In genomic region chr2:197081294-197081693, GRCh38 we compare ENCODE assay signal across 15 cellular contexts.
DNase-seq lines count a peak whose midpoint lies in the region; ATAC-seq and TF ChIP-seq lines count a peak whose summit lies in the region.
"Had no signal": no experiment of that assay in that cellular context is flagged by ENCODE, and none has a peak within 500 bp of the region (broad histone marks: within the 10 kb centered on the region; RNA-seq: fewer than 3 reads in every experiment).

No MANE protein-coding gene starts in this region.

- no peaks in the 10 kb centered on the region for H3K79me2 ChIP-seq in MM.1S (ENCODE audit: low read length)

- no peaks in the 10 kb centered on the region for H3F3A ChIP-seq in MM.1S (ENCODE audit: insufficient read depth, low read length)

- no peak for ATAC-seq in right cardiac atrium
- peak; percentile 57 for ATAC-seq in upper lobe of right lung

- DNase-seq in left ventricle myocardium inferior, result no peak
- no peak for DNase-seq in right cardiac atrium
- DNase-seq in NOMO-1 (lab: John Stamatoyannopoulos, UW; ENCODE audit: unreplicated experiment in 2 of 2), result peak; percentile 41 to 56
- no peak for DNase-seq in glutamatergic neuron
- no peak for DNase-seq in upper lobe of right lung
- no peak for DNase-seq in HK-2 (ENCODE audit: unreplicated experiment)
- DNase-seq in MM.1S, result no peak
- DNase-seq in GM13977 (ENCODE audit: low spot score), result no peak
- DNase-seq: activated naive CD4-positive, alpha-beta T cell; NCI-H187 treated with DMSO at 0.1 percent for 48 hours; NCI-H510A; stimulated activated CD4-positive, alpha-beta T cell treated with anti-CD3 and anti-CD28 coated beads, Interleukin-15, amount 100 ng/mL, for 24 hours; SW 1271 had no signal

- intact Hi-C loops in left ventricle myocardium inferior (cut with micrococcal nuclease), result no loop called here
- intact Hi-C loops in right cardiac atrium (cut with DNase I), result no loop called here
- intact Hi-C loops in upper lobe of right lung (cut with DNase I), result no loop called here

- H3K27me3 Mint-ChIP-seq in glutamatergic neuron (ENCODE audit: unreplicated experiment), result no peaks in the 10 kb centered on the region

- TF ChIP-seq CTCF in left ventricle myocardium inferior (IDR thresholded peaks at IDR 0.05; ENCODE audit: borderline replicate concordance), result no peak
- no peak for TF ChIP-seq CTCF in glutamatergic neuron (IDR thresholded peaks at IDR 0.05; ENCODE audit: partially characterized antibody, unreplicated experiment)
- no peak for TF ChIP-seq CTCF in upper lobe of right lung (IDR thresholded peaks at IDR 0.05)
- TF ChIP-seq CTCF in MM.1S (IDR thresholded peaks at IDR 0.05; ENCODE audit: low read length), result no peak
- no peak for TF ChIP-seq CTCF in GM13977 (IDR thresholded peaks at IDR 0.05; ENCODE audit: extremely low read depth, insufficient read depth, missing control alignments)

- H3K27me3 ChIP-seq in left ventricle myocardium inferior (ENCODE audit: low read depth) (no peaks in the 10 kb centered on the region), right cardiac atrium (ENCODE audit: control insufficient read depth, insufficient read depth) (no peaks in the 10 kb centered on the region), upper lobe of right lung (no peaks in the 10 kb centered on the region), MM.1S (replicated peaks; ENCODE audit: insufficient read depth, low read length) (no peaks in the 10 kb centered on the region)

- H3K4me1 Mint-ChIP-seq in glutamatergic neuron (ENCODE audit: low read depth, unreplicated experiment), result peaks cover 18% of the 10 kb centered on the region

- in situ Hi-C loops in GM13977 (cut with MboI; ENCODE audit: low pct_unique_long_range_greater_than_20kb, low sequenced_read_pairs, unreplicated experiment), result no loop called here

- H3K27ac ChIP-seq in left ventricle myocardium inferior (replicated peaks) (peak overlapping the region; percentile 41), right cardiac atrium (ENCODE audit: low read length) (no peak overlapping the region), upper lobe of right lung (no peak overlapping the region), MM.1S (ENCODE audit: low read length) (no peak overlapping the region)

- no peak overlapping the region for H3K9ac ChIP-seq in MM.1S (ENCODE audit: low read length)

- WGBS in right cardiac atrium, result 80% methylated on average over 4 of the region's 4 CpGs

- no peak overlapping the region for H2AFZ ChIP-seq in MM.1S (ENCODE audit: low read length)

- H3K9me3 ChIP-seq in left ventricle myocardium inferior (replicated peaks) (no peaks in the 10 kb centered on the region), right cardiac atrium (ENCODE audit: control insufficient read depth, low read length) (no peaks in the 10 kb centered on the region), upper lobe of right lung (no peaks in the 10 kb centered on the region), MM.1S (replicated peaks; ENCODE audit: insufficient read depth, low read length) (no peaks in the 10 kb centered on the region)

- peaks cover 9% of the 10 kb centered on the region for H3K36me3 ChIP-seq in left ventricle myocardium inferior
- H3K36me3 ChIP-seq in upper lobe of right lung, result peaks cover 37% of the 10 kb centered on the region
- H3K36me3 ChIP-seq in MM.1S (replicated peaks; ENCODE audit: insufficient read depth, low read length), result 0 out of 2 replicates have a peak, but pooled peaks cover 3% of the 10 kb centered on the region

- H3K4me2 ChIP-seq in MM.1S (ENCODE audit: low read depth, low read length), result no peak overlapping the region

- H3K27ac Mint-ChIP-seq in glutamatergic neuron (ENCODE audit: unreplicated experiment), result peak overlapping the region; percentile 97
- H3K27ac Mint-ChIP-seq: WTC11 had no signal

- H4K20me1 ChIP-seq in MM.1S (ENCODE audit: insufficient read depth, low read length), result no peaks in the 10 kb centered on the region

- H3K4me1 ChIP-seq in left ventricle myocardium inferior (peaks cover 25% of the 10 kb centered on the region), right cardiac atrium (ENCODE audit: control insufficient read depth, insufficient read depth, low read length) (peaks cover 6% of the 10 kb centered on the region), upper lobe of right lung (no peaks in the 10 kb centered on the region), MM.1S (ENCODE audit: low read length) (no peaks in the 10 kb centered on the region)

- H3K9me3 Mint-ChIP-seq in glutamatergic neuron (ENCODE audit: unreplicated experiment), result no peaks in the 10 kb centered on the region

- H3K36me3 Mint-ChIP-seq in glutamatergic neuron (ENCODE audit: unreplicated experiment), result peaks cover 5% of the 10 kb centered on the region
- H3K36me3 Mint-ChIP-seq: WTC11 had no signal

- H3K4me3 ChIP-seq in left ventricle myocardium inferior, result no peak overlapping the region
- H3K4me3 ChIP-seq in right cardiac atrium (ENCODE audit: low read length), result no peak overlapping the region
- H3K4me3 ChIP-seq in upper lobe of right lung, result no peak overlapping the region
- H3K4me3 ChIP-seq in MM.1S (ENCODE audit: low read length), result no peak overlapping the region
- H3K4me3 ChIP-seq: coronary artery had no signal

- H3K9me2 ChIP-seq in MM.1S (replicated peaks; ENCODE audit: insufficient read depth, low read length), result no peaks in the 10 kb centered on the region

- no peak overlapping the region for H3K4me3 Mint-ChIP-seq in glutamatergic neuron (ENCODE audit: unreplicated experiment)
- H3K4me3 Mint-ChIP-seq: WTC11 had no signal

Comparison
In these comparisons a context has a peak if more than half of its experiments do, and no peak if none do; other contexts are left out.
1. DNase-seq: peak in NOMO-1 (2 of 2); none in left ventricle myocardium inferior (single experiment), right cardiac atrium (0 of 3), glutamatergic neuron (single experiment), upper lobe of right lung (single experiment), HK-2 (single experiment), MM.1S (single experiment) and GM13977 (single experiment).